ENCODE assay signal across 1 cellular context in the genomic region with DNA sequence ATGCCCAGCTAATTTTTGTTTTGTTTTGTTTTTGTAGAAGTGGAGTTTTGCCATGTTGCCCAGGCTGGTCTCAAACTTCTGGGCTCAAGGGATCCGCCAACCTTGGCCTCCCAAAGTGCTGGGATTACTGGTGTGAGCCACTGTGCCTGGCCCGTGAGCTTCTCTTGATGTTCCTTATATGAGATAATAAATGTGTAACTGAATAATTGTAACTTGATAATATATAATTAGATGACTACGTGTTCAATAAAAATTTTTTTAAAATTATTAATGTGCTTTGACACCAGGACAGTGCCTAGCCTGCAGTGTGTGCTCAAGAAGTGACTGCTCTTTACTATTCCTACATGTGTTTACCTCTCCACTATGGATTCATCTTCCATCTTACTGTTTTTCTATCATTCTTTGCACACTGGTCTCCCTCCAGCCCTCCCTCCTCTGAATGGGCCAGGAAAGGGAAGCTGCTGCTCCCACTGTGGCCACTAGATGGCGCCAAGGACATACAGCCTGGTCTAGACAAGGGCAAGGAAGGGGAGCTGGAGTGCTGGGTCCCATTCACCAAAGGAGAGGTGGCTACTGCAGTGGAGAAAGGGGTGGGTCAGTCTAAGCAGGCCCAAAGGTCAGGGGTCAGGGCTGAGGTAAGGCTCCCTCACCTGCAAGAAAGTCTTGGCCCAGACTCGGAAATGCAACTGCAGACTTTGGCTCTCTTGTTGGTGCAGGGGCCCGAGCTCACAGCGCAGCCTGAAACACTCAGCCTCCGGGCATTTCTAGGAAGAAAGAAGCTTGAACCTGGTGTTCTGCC.
A peak's percentile ranks its signal among the peaks of the same experiment; 100 is the strongest.
TF ChIP-seq lines count a peak whose summit lies in the region.

No MANE protein-coding gene starts in this region.

TF ChIP-seq in K562, 482 proteins besides CTCF, POLR2A, EP300 and RAD21 (continues in another document):
- TF ChIP-seq NFIC (IDR thresholded peaks at IDR 0.05) (0 out of 2 replicates have a peak, but pooled peaks have one; percentile 22), FOXK2 (conservative IDR thresholded peaks at IDR 0.05 in 1 of 2, IDR thresholded peaks at IDR 0.05 in 1 of 2; ENCODE audit: low read depth in 2 of 2) (no peak), SNIP1 (IDR thresholded peaks at IDR 0.05; ENCODE audit: low read depth) (no peak), SMC3 (conservative IDR thresholded peaks at IDR 0.05; ENCODE audit: insufficient read depth, low read depth, low read length) (peak; percentile 96), FOXJ2 (tag; IDR thresholded peaks at IDR 0.05) (no peak), CC2D1A (IDR thresholded peaks at IDR 0.05) (peak; percentile 69; the same call in 1 of the 2 replicates), XRCC5 (IDR thresholded peaks at IDR 0.05; ENCODE audit: low read depth, low read length) (peak; percentile 72; the same call in 1 of the 2 replicates), ZNF551 (CRISPR knock-in tag; IDR thresholded peaks at IDR 0.05) (no peak), MEIS2 (IDR thresholded peaks at IDR 0.05; ENCODE audit: partially characterized antibody) (no peak), HMG20A (CRISPR knock-in tag; conservative IDR thresholded peaks at IDR 0.05) (no peak), THRAP3 (IDR thresholded peaks at IDR 0.05; ENCODE audit: borderline replicate concordance) (peak; percentile 35; the same call in 1 of the 2 replicates), U2AF1 (optimal IDR thresholded peaks at IDR 0.05; ENCODE audit: low read depth, low read length) (no peak), ELF4 (CRISPR knock-in tag; IDR thresholded peaks at IDR 0.05) (0 out of 2 replicates have a peak, but pooled peaks have one; percentile 37), ZNF766 (CRISPR knock-in tag; conservative IDR thresholded peaks at IDR 0.05) (no peak), NFIX (CRISPR knock-in tag; IDR thresholded peaks at IDR 0.05; ENCODE audit: low read depth) (no peak), CHD1 (IDR thresholded peaks at IDR 0.05; ENCODE audit: low read length) (no peak), ILF3 (IDR thresholded peaks at IDR 0.05; ENCODE audit: borderline replicate concordance) (no peak)
- TF ChIP-seq, protein P1, sequence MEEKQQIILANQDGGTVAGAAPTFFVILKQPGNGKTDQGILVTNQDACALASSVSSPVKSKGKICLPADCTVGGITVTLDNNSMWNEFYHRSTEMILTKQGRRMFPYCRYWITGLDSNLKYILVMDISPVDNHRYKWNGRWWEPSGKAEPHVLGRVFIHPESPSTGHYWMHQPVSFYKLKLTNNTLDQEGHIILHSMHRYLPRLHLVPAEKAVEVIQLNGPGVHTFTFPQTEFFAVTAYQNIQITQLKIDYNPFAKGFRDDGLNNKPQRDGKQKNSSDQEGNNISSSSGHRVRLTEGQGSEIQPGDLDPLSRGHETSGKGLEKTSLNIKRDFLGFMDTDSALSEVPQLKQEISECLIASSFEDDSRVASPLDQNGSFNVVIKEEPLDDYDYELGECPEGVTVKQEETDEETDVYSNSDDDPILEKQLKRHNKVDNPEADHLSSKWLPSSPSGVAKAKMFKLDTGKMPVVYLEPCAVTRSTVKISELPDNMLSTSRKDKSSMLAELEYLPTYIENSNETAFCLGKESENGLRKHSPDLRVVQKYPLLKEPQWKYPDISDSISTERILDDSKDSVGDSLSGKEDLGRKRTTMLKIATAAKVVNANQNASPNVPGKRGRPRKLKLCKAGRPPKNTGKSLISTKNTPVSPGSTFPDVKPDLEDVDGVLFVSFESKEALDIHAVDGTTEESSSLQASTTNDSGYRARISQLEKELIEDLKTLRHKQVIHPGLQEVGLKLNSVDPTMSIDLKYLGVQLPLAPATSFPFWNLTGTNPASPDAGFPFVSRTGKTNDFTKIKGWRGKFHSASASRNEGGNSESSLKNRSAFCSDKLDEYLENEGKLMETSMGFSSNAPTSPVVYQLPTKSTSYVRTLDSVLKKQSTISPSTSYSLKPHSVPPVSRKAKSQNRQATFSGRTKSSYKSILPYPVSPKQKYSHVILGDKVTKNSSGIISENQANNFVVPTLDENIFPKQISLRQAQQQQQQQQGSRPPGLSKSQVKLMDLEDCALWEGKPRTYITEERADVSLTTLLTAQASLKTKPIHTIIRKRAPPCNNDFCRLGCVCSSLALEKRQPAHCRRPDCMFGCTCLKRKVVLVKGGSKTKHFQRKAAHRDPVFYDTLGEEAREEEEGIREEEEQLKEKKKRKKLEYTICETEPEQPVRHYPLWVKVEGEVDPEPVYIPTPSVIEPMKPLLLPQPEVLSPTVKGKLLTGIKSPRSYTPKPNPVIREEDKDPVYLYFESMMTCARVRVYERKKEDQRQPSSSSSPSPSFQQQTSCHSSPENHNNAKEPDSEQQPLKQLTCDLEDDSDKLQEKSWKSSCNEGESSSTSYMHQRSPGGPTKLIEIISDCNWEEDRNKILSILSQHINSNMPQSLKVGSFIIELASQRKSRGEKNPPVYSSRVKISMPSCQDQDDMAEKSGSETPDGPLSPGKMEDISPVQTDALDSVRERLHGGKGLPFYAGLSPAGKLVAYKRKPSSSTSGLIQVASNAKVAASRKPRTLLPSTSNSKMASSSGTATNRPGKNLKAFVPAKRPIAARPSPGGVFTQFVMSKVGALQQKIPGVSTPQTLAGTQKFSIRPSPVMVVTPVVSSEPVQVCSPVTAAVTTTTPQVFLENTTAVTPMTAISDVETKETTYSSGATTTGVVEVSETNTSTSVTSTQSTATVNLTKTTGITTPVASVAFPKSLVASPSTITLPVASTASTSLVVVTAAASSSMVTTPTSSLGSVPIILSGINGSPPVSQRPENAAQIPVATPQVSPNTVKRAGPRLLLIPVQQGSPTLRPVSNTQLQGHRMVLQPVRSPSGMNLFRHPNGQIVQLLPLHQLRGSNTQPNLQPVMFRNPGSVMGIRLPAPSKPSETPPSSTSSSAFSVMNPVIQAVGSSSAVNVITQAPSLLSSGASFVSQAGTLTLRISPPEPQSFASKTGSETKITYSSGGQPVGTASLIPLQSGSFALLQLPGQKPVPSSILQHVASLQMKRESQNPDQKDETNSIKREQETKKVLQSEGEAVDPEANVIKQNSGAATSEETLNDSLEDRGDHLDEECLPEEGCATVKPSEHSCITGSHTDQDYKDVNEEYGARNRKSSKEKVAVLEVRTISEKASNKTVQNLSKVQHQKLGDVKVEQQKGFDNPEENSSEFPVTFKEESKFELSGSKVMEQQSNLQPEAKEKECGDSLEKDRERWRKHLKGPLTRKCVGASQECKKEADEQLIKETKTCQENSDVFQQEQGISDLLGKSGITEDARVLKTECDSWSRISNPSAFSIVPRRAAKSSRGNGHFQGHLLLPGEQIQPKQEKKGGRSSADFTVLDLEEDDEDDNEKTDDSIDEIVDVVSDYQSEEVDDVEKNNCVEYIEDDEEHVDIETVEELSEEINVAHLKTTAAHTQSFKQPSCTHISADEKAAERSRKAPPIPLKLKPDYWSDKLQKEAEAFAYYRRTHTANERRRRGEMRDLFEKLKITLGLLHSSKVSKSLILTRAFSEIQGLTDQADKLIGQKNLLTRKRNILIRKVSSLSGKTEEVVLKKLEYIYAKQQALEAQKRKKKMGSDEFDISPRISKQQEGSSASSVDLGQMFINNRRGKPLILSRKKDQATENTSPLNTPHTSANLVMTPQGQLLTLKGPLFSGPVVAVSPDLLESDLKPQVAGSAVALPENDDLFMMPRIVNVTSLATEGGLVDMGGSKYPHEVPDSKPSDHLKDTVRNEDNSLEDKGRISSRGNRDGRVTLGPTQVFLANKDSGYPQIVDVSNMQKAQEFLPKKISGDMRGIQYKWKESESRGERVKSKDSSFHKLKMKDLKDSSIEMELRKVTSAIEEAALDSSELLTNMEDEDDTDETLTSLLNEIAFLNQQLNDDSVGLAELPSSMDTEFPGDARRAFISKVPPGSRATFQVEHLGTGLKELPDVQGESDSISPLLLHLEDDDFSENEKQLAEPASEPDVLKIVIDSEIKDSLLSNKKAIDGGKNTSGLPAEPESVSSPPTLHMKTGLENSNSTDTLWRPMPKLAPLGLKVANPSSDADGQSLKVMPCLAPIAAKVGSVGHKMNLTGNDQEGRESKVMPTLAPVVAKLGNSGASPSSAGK (IDR thresholded peaks at IDR 0.05): no peak
- TF ChIP-seq, protein P2, sequence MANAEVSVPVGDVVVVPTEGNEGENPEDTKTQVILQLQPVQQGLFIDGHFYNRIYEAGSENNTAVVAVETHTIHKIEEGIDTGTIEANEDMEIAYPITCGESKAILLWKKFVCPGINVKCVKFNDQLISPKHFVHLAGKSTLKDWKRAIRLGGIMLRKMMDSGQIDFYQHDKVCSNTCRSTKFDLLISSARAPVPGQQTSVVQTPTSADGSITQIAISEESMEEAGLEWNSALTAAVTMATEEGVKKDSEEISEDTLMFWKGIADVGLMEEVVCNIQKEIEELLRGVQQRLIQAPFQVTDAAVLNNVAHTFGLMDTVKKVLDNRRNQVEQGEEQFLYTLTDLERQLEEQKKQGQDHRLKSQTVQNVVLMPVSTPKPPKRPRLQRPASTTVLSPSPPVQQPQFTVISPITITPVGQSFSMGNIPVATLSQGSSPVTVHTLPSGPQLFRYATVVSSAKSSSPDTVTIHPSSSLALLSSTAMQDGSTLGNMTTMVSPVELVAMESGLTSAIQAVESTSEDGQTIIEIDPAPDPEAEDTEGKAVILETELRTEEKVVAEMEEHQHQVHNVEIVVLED (CRISPR knock-in tag; IDR thresholded peaks at IDR 0.05): no peak
- TF ChIP-seq, protein P3, sequence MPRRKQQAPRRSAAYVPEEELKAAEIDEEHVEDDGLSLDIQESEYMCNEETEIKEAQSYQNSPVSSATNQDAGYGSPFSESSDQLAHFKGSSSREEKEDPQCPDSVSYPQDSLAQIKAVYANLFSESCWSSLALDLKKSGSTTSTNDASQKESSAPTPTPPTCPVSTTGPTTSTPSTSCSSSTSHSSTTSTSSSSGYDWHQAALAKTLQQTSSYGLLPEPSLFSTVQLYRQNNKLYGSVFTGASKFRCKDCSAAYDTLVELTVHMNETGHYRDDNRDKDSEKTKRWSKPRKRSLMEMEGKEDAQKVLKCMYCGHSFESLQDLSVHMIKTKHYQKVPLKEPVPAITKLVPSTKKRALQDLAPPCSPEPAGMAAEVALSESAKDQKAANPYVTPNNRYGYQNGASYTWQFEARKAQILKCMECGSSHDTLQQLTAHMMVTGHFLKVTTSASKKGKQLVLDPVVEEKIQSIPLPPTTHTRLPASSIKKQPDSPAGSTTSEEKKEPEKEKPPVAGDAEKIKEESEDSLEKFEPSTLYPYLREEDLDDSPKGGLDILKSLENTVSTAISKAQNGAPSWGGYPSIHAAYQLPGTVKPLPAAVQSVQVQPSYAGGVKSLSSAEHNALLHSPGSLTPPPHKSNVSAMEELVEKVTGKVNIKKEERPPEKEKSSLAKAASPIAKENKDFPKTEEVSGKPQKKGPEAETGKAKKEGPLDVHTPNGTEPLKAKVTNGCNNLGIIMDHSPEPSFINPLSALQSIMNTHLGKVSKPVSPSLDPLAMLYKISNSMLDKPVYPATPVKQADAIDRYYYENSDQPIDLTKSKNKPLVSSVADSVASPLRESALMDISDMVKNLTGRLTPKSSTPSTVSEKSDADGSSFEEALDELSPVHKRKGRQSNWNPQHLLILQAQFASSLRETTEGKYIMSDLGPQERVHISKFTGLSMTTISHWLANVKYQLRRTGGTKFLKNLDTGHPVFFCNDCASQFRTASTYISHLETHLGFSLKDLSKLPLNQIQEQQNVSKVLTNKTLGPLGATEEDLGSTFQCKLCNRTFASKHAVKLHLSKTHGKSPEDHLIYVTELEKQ (CRISPR knock-in tag; IDR thresholded peaks at IDR 0.05): no peak
- TF ChIP-seq, protein P4, sequence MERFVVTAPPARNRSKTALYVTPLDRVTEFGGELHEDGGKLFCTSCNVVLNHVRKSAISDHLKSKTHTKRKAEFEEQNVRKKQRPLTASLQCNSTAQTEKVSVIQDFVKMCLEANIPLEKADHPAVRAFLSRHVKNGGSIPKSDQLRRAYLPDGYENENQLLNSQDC (CRISPR knock-in tag; IDR thresholded peaks at IDR 0.05): no peak
- TF ChIP-seq, protein P5, sequence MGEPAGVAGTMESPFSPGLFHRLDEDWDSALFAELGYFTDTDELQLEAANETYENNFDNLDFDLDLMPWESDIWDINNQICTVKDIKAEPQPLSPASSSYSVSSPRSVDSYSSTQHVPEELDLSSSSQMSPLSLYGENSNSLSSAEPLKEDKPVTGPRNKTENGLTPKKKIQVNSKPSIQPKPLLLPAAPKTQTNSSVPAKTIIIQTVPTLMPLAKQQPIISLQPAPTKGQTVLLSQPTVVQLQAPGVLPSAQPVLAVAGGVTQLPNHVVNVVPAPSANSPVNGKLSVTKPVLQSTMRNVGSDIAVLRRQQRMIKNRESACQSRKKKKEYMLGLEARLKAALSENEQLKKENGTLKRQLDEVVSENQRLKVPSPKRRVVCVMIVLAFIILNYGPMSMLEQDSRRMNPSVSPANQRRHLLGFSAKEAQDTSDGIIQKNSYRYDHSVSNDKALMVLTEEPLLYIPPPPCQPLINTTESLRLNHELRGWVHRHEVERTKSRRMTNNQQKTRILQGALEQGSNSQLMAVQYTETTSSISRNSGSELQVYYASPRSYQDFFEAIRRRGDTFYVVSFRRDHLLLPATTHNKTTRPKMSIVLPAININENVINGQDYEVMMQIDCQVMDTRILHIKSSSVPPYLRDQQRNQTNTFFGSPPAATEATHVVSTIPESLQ (CRISPR knock-in tag; IDR thresholded peaks at IDR 0.05): no peak
- TF ChIP-seq, protein P6, sequence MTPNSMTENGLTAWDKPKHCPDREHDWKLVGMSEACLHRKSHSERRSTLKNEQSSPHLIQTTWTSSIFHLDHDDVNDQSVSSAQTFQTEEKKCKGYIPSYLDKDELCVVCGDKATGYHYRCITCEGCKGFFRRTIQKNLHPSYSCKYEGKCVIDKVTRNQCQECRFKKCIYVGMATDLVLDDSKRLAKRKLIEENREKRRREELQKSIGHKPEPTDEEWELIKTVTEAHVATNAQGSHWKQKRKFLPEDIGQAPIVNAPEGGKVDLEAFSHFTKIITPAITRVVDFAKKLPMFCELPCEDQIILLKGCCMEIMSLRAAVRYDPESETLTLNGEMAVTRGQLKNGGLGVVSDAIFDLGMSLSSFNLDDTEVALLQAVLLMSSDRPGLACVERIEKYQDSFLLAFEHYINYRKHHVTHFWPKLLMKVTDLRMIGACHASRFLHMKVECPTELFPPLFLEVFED (CRISPR knock-in tag; conservative IDR thresholded peaks at IDR 0.05): 0 out of 2 replicates have a peak, but pooled peaks have one; percentile 22
- TF ChIP-seq, protein P7, sequence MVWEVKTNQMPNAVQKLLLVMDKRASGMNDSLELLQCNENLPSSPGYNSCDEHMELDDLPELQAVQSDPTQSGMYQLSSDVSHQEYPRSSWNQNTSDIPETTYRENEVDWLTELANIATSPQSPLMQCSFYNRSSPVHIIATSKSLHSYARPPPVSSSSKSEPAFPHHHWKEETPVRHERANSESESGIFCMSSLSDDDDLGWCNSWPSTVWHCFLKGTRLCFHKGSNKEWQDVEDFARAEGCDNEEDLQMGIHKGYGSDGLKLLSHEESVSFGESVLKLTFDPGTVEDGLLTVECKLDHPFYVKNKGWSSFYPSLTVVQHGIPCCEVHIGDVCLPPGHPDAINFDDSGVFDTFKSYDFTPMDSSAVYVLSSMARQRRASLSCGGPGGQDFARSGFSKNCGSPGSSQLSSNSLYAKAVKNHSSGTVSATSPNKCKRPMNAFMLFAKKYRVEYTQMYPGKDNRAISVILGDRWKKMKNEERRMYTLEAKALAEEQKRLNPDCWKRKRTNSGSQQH (CRISPR knock-in tag; IDR thresholded peaks at IDR 0.05): peak; percentile 24; the same call in 1 of the 2 replicates
- TF ChIP-seq, protein P8, sequence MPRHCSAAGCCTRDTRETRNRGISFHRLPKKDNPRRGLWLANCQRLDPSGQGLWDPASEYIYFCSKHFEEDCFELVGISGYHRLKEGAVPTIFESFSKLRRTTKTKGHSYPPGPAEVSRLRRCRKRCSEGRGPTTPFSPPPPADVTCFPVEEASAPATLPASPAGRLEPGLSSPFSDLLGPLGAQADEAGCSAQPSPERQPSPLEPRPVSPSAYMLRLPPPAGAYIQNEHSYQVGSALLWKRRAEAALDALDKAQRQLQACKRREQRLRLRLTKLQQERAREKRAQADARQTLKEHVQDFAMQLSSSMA (CRISPR knock-in tag; IDR thresholded peaks at IDR 0.05): no peak
